Comparison of ENCODE assay signal across 2 cellular contexts in genomic region chr2:68769586-68770270, GRCh38.
TF ChIP-seq lines count a peak whose summit lies in the region.

No MANE protein-coding gene starts in this region.

TF ChIP-seq in SK-N-SH, 30 proteins besides CTCF, POLR2A, EP300 and RAD21 (continued from another document):
- no peak for TF ChIP-seq REST (IDR thresholded peaks at IDR 0.05; ENCODE audit: low read depth, low read length)
- TF ChIP-seq FOXJ3 (CRISPR knock-in tag; IDR thresholded peaks at IDR 0.05) = no peak
- no peak for TF ChIP-seq GABPA (IDR thresholded peaks at IDR 0.05; ENCODE audit: low read depth)
- no peak for TF ChIP-seq NFIC (IDR thresholded peaks at IDR 0.05; ENCODE audit: borderline replicate concordance)
- no peak for TF ChIP-seq TCF12 (IDR thresholded peaks at IDR 0.05)
- no peak for TF ChIP-seq MAX (IDR thresholded peaks at IDR 0.05; ENCODE audit: low read depth)
- no peak for TF ChIP-seq ELF1 (IDR thresholded peaks at IDR 0.05)

TF ChIP-seq in SK-N-SH treated with all-trans-retinoic acid at 6 μM for 48 hours, 23 proteins besides CTCF, POLR2A, EP300 and RAD21 (continued from another document):
- no peak for TF ChIP-seq ZFP30 (CRISPR knock-in tag; IDR thresholded peaks at IDR 0.05)
- no peak for TF ChIP-seq GLIS3 (CRISPR knock-in tag; IDR thresholded peaks at IDR 0.05)
- no peak for TF ChIP-seq ZNF8 (CRISPR knock-in tag; IDR thresholded peaks at IDR 0.05)
- TF ChIP-seq RARB (CRISPR knock-in tag; IDR thresholded peaks at IDR 0.05) = no peak
- no peak for TF ChIP-seq SNAI2 (CRISPR knock-in tag; IDR thresholded peaks at IDR 0.05)
- TF ChIP-seq TCF4 (CRISPR knock-in tag; IDR thresholded peaks at IDR 0.05; ENCODE audit: borderline replicate concordance) = no peak
- TF ChIP-seq OSR1 (CRISPR knock-in tag; IDR thresholded peaks at IDR 0.05) = no peak
- TF ChIP-seq, protein P1, sequence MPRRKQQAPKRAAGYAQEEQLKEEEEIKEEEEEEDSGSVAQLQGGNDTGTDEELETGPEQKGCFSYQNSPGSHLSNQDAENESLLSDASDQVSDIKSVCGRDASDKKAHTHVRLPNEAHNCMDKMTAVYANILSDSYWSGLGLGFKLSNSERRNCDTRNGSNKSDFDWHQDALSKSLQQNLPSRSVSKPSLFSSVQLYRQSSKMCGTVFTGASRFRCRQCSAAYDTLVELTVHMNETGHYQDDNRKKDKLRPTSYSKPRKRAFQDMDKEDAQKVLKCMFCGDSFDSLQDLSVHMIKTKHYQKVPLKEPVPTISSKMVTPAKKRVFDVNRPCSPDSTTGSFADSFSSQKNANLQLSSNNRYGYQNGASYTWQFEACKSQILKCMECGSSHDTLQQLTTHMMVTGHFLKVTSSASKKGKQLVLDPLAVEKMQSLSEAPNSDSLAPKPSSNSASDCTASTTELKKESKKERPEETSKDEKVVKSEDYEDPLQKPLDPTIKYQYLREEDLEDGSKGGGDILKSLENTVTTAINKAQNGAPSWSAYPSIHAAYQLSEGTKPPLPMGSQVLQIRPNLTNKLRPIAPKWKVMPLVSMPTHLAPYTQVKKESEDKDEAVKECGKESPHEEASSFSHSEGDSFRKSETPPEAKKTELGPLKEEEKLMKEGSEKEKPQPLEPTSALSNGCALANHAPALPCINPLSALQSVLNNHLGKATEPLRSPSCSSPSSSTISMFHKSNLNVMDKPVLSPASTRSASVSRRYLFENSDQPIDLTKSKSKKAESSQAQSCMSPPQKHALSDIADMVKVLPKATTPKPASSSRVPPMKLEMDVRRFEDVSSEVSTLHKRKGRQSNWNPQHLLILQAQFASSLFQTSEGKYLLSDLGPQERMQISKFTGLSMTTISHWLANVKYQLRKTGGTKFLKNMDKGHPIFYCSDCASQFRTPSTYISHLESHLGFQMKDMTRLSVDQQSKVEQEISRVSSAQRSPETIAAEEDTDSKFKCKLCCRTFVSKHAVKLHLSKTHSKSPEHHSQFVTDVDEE (CRISPR knock-in tag; IDR thresholded peaks at IDR 0.05) = no peak
